ENCODE assay signal across 1 cellular context in genomic region chr6:118708736-118709135, GRCh38.
TF ChIP-seq lines count a peak whose summit lies in the region.

No MANE protein-coding gene starts in this region.

TF ChIP-seq in liver, 16 proteins besides CTCF, POLR2A, EP300 and RAD21 (continued from another document):
- TF ChIP-seq, protein P1, sequence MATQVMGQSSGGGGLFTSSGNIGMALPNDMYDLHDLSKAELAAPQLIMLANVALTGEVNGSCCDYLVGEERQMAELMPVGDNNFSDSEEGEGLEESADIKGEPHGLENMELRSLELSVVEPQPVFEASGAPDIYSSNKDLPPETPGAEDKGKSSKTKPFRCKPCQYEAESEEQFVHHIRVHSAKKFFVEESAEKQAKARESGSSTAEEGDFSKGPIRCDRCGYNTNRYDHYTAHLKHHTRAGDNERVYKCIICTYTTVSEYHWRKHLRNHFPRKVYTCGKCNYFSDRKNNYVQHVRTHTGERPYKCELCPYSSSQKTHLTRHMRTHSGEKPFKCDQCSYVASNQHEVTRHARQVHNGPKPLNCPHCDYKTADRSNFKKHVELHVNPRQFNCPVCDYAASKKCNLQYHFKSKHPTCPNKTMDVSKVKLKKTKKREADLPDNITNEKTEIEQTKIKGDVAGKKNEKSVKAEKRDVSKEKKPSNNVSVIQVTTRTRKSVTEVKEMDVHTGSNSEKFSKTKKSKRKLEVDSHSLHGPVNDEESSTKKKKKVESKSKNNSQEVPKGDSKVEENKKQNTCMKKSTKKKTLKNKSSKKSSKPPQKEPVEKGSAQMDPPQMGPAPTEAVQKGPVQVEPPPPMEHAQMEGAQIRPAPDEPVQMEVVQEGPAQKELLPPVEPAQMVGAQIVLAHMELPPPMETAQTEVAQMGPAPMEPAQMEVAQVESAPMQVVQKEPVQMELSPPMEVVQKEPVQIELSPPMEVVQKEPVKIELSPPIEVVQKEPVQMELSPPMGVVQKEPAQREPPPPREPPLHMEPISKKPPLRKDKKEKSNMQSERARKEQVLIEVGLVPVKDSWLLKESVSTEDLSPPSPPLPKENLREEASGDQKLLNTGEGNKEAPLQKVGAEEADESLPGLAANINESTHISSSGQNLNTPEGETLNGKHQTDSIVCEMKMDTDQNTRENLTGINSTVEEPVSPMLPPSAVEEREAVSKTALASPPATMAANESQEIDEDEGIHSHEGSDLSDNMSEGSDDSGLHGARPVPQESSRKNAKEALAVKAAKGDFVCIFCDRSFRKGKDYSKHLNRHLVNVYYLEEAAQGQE (IDR thresholded peaks at IDR 0.05) = no peak
- TF ChIP-seq MAX (IDR thresholded peaks at IDR 0.05) (no peak), EGR1 (IDR thresholded peaks at IDR 0.05; ENCODE audit: low read depth in 2 of 2) (no peak), NR2F2 (IDR thresholded peaks at IDR 0.05) (no peak), SP1 (IDR thresholded peaks at IDR 0.05) (no peak), FOXA1 (IDR thresholded peaks at IDR 0.05) (no peak), TAF1 (conservative IDR thresholded peaks at IDR 0.05) (no peak), RXRA (IDR thresholded peaks at IDR 0.05) (no peak)
